ENCODE assay signal across 7 cellular contexts in the genomic region with DNA sequence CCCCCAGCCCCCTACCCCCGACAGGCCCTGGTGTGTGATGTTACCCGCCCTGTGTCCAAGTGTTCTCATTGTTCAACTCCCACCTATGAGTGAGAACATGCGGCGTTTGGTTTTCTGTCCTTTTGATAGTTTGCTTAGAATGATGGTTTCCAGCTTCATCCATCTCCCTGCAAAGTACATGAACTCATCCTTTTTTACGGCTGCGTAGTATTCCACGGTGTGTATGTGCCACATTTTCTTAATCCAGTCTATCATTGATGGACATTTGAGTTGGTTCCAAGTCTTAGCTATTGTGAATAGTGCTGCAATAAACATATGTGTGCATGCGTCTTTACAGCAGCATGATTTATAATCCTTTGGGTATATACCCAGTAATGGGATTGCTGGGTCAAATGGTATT. TPM values are rescaled to one million over a fixed set of nuclear protein-coding genes. Genes with fewer than 3 reads are reported as not detected.
DNase-seq lines count a peak whose midpoint lies in the region; ATAC-seq, FAIRE-seq and TF ChIP-seq lines count a peak whose summit lies in the region.
"Not testable (repeated sequence)": the region's sequence is repeated elsewhere in the genome, so short reads cannot be mapped to it uniquely, and the experiment has no call there.

No MANE protein-coding gene starts in this region.

- not testable (repeated sequence) for ATAC-seq in GM23338, WTC11, K562

- H3K4me1 ChIP-seq in GM23338 (ENCODE audit: insufficient read depth), result peaks cover 12% of the 10 kb centered on the region
- not testable (repeated sequence) for H3K4me1 ChIP-seq in HEK293 (ENCODE audit: control insufficient read depth, insufficient read depth, low read length); K562 (replicated peaks in 1 of 2; ENCODE audit: control insufficient read depth in 2 of 2, insufficient read depth in 2 of 2, low read length in 2 of 2)
- peaks cover 24% of the 10 kb centered on the region for H3K4me1 ChIP-seq in Karpas-422 (ENCODE audit: low read length)

- H3K4me3 Mint-ChIP-seq in GM23338, WTC11, nephron progenitor cell: not testable (repeated sequence)
- H3K4me3 Mint-ChIP-seq in endothelial cell (ENCODE audit: unreplicated experiment), result peak overlapping the region; percentile 52

- not testable (repeated sequence) for H2AFZ ChIP-seq in GM23338; Karpas-422 (ENCODE audit: low read length); K562 (ENCODE audit: low read depth, low read length)

- WGBS in K562 (ENCODE audit: insufficient coverage, low coverage, missing lambda C conversion rate), result 97% methylated on average over 8 of the region's 8 CpGs

- not testable (repeated sequence) for H3K27me3 ChIP-seq in GM23338 (ENCODE audit: insufficient read depth); Karpas-422 (ENCODE audit: low read length); K562 (ENCODE audit: control insufficient read depth in 2 of 2, insufficient read depth in 2 of 2, low read length in 2 of 2)

- H3K36me3 Mint-ChIP-seq in GM23338 (ENCODE audit: low read depth) (peaks cover 100% of the 10 kb centered on the region), WTC11 (peaks cover 95% of the 10 kb centered on the region), endothelial cell (ENCODE audit: low read depth, unreplicated experiment) (peaks cover 34% of the 10 kb centered on the region), nephron progenitor cell (ENCODE audit: low read depth) (peaks cover 85% of the 10 kb centered on the region)

- H3K27me3 Mint-ChIP-seq in GM23338 (ENCODE audit: insufficient read depth, low read depth, poor library complexity), result peaks cover 15% of the 10 kb centered on the region
- H3K27me3 Mint-ChIP-seq in WTC11 (ENCODE audit: low read depth); endothelial cell (ENCODE audit: unreplicated experiment); nephron progenitor cell (ENCODE audit: low read depth, poor library complexity): not testable (repeated sequence)

- POLR2A ChIA-PET in HEK293 (lab: Yijun Ruan, JAX); K562 (lab: Yijun Ruan, JAX): not testable (repeated sequence)
- POLR2A ChIA-PET in WTC11 (lab: Charles Lee), result interaction anchor here (2.5 kb wide), 1 partner anchor 19 kb away, joined by 6 read pairs; no protein-coding TSS in a partner anchor

- H3K4me1 Mint-ChIP-seq in GM23338 (peaks cover 25% of the 10 kb centered on the region), WTC11 (peaks cover 24% of the 10 kb centered on the region), nephron progenitor cell (peaks cover 15% of the 10 kb centered on the region)
- H3K4me1 Mint-ChIP-seq in endothelial cell (ENCODE audit: unreplicated experiment), result not testable (repeated sequence)

- TF ChIP-seq RAD21 in K562 (CRISPR knock-in tag; conservative IDR thresholded peaks at IDR 0.05 in 1 of 2, IDR thresholded peaks at IDR 0.05 in 1 of 2), result not testable (repeated sequence)

- TF ChIP-seq CTCF in GM23338 (conservative IDR thresholded peaks at IDR 0.05; ENCODE audit: low read depth in 2 of 2); HEK293 (tag by site-specific recombination; IDR thresholded peaks at IDR 0.05); WTC11 (IDR thresholded peaks at IDR 0.05); K562 (IDR thresholded peaks at IDR 0.05 in 2 of 3, conservative IDR thresholded peaks at IDR 0.05 in 1 of 3; ENCODE audit: insufficient read depth in 2 of 3, low read depth in 1 of 3, low read length in 3 of 3); endothelial cell (IDR thresholded peaks at IDR 0.05; ENCODE audit: unreplicated experiment); nephron progenitor cell (IDR thresholded peaks at IDR 0.05): not testable (repeated sequence)

- in situ Hi-C loops in K562 (cut with MboI), result not testable (repeated sequence)

- H3K27ac ChIP-seq in GM23338 (ENCODE audit: low read depth) (peak overlapping the region; percentile 80; the same call in 1 of the 2 replicates), Karpas-422 (ENCODE audit: low read length) (peak overlapping the region; percentile 89)
- H3K27ac ChIP-seq in HEK293 (ENCODE audit: extremely low read depth, low read depth, low read length); K562 (ENCODE audit: extremely low read depth, low read depth, low read length): not testable (repeated sequence)

- CTCF ChIA-PET in HEK293 (lab: Yijun Ruan, JAX); WTC11 (lab: Charles Lee); K562 (lab: Yijun Ruan, JAX; ENCODE audit: low intra/inter-chr PET ratio): not testable (repeated sequence)

- not testable (repeated sequence) for H3K9me3 ChIP-seq in HEK293 (ENCODE audit: control insufficient read depth, insufficient read depth, low read depth, low read length); Karpas-422 (ENCODE audit: low read length); K562 (replicated peaks; ENCODE audit: control insufficient read depth, insufficient read depth, low read depth, low read length)

- not testable (repeated sequence) for TF ChIP-seq POLR2A in K562 (conservative IDR thresholded peaks at IDR 0.05)

- peaks cover 67% of the 10 kb centered on the region for H3F3A ChIP-seq in GM23338 (replicated peaks; ENCODE audit: low read depth)

- intact Hi-C loops in K562 (cut with micrococcal nuclease), result not testable (repeated sequence)

- H3K4me3 ChIP-seq in GM23338, result 0 out of 2 replicates have a peak overlapping the region, but pooled peaks have one; percentile 6
- H3K4me3 ChIP-seq in HEK293 (ENCODE audit: low read depth, low read length); Karpas-422 (ENCODE audit: low read length); K562: not testable (repeated sequence)

- not testable (repeated sequence) for BruUV-seq in K562 (replicated peaks; lab: Mats Ljungman, UMichigan)

- not testable (repeated sequence) for H3K9me2 ChIP-seq in GM23338 (ENCODE audit: insufficient read depth); Karpas-422 (replicated peaks; ENCODE audit: insufficient read depth, low read length)

- H3K9me3 Mint-ChIP-seq in GM23338; WTC11; endothelial cell (ENCODE audit: unreplicated experiment); nephron progenitor cell: not testable (repeated sequence)

- H3K4me2 ChIP-seq in GM23338; Karpas-422 (ENCODE audit: low read depth, low read length, poor library complexity, severe bottlenecking); K562 (ENCODE audit: insufficient read depth, low read length): not testable (repeated sequence)

- DNase-seq in GM23338 (ENCODE audit: low spot score); Karpas-422; WTC11 (ENCODE audit: low spot score); K562 (ENCODE audit: extremely low read depth in 1 of 4, low spot score in 3 of 4); endothelial cell (ENCODE audit: low spot score); nephron progenitor cell: not testable (repeated sequence)

- not testable (repeated sequence) for H3K9ac ChIP-seq in Karpas-422 (ENCODE audit: low read length); K562 (ENCODE audit: insufficient read depth in 1 of 2, low read depth in 2 of 2, low read length in 2 of 2)

- H3K79me2 ChIP-seq in GM23338 (replicated peaks; ENCODE audit: insufficient read depth) (peaks cover 72% of the 10 kb centered on the region), Karpas-422 (ENCODE audit: low read length) (peaks cover 27% of the 10 kb centered on the region)
- not testable (repeated sequence) for H3K79me2 ChIP-seq in K562 (ENCODE audit: control insufficient read depth, insufficient read depth, low read length)

- H3K27ac Mint-ChIP-seq in GM23338; endothelial cell (ENCODE audit: unreplicated experiment): not testable (repeated sequence)
- H3K27ac Mint-ChIP-seq in WTC11 (peak overlapping the region; percentile 86; the same call in 1 of the 2 replicates), nephron progenitor cell (peak overlapping the region; percentile 76)

- TF ChIP-seq EP300 in K562 (IDR thresholded peaks at IDR 0.05; ENCODE audit: low read length), result not testable (repeated sequence)

- H4K20me1 ChIP-seq in GM23338 (replicated peaks; ENCODE audit: insufficient read depth), result peaks cover 77% of the 10 kb centered on the region
- H4K20me1 ChIP-seq in Karpas-422 (ENCODE audit: insufficient read depth, low read depth, low read length); K562 (replicated peaks; ENCODE audit: control insufficient read depth, insufficient read depth, low read length): not testable (repeated sequence)

- FAIRE-seq in K562 (lab: Jason Lieb, UNC), result not testable (repeated sequence)

- H3K9me1 ChIP-seq in K562 (ENCODE audit: control insufficient read depth, insufficient read depth, low read length), result not testable (repeated sequence)

- H3K36me3 ChIP-seq in GM23338 (ENCODE audit: insufficient read depth), result peaks cover 87% of the 10 kb centered on the region
- peaks cover 66 to 92% of the 10 kb centered on the region in 2 experiments for H3K36me3 ChIP-seq in HEK293 (ENCODE audit: control insufficient read depth in 2 of 2, insufficient read depth in 1 of 2, low read length in 2 of 2)
- H3K36me3 ChIP-seq in Karpas-422 (ENCODE audit: insufficient read depth, low read length), result peaks cover 47% of the 10 kb centered on the region
- peaks cover 71% of the 10 kb centered on the region; the same call in 2 of the 3 replicates for H3K36me3 ChIP-seq in K562 (ENCODE audit: control insufficient read depth, insufficient read depth, low read length)

RNA-seq across cellular contexts. Expression of gene SEPHS1, which starts 17.1 kb away (rescaled TPM):
- 609 and 662 TPM in 2 replicates for total RNA-seq in GM23338 (2014; rRNA removed; shearing (Covaris generic))
- polyA plus RNA-seq in GM23338 (2016; fragmentation: Nextera tagmentation; extraction: Ambion mirVana) (260 and 274 TPM in 2 replicates), K562 (2011; rRNA removed) (63.4 and 82.8 TPM in 2 replicates), K562 (2014; fragmentation: Illumina TruSeq; extraction: Trizol) (79.9 and 83.2 TPM in 2 replicates), K562 (2014; fragmentation: Nextera tagmentation; extraction: Ambion mirVana) (10 to 100 TPM; 14.7 to 15.9 TPM), K562 (2014; rRNA removed) (48.3 and 48.5 TPM in 2 replicates)
- total RNA-seq in Karpas-422 (2014; rRNA removed; shearing (Covaris generic); ENCODE audit: low replicate concordance), result 70.0 and 81.0 TPM in 2 replicates
- total RNA-seq in WTC11 (2021) (501 to 509 TPM (median 501 TPM) in 3 replicates), K562 (2014; rRNA removed) (35.5 and 35.7 TPM in 2 replicates), K562 (2014; rRNA removed; fragmentation: Illumina TruSeq; extraction: Trizol) (41.8 and 51.1 TPM in 2 replicates), K562 (2015; rRNA removed; fragmentation: Illumina TruSeq; extraction: Trizol) (40.9 TPM in 2 replicates), K562 (2021) (39.9 and 45.3 TPM in 2 replicates), endothelial cell (ENCODE audit: unreplicated experiment) (74.9 TPM)
- 23.7 and 27.5 TPM in 2 replicates for total RNA-seq in K562 (2011; cell fraction: chromatin; rRNA removed; ENCODE audit: low replicate concordance)
- 15.1 and 22.0 TPM in 2 replicates for total RNA-seq in K562 (2011; cell fraction: nucleolus; rRNA removed)
- 25.2 and 36.9 TPM in 2 replicates for total RNA-seq in K562 (2011; cell fraction: nucleoplasm; rRNA removed)
- 32.9 and 42.2 TPM in 2 replicates for polyA plus RNA-seq in K562 (2011; cell fraction: cytosol; rRNA removed)
- polyA plus RNA-seq in K562 (2011; cell fraction: nucleus; rRNA removed), result 29.2 and 32.9 TPM in 2 replicates
- polyA plus RNA-seq in K562 (2012), result 30.0 and 41.3 TPM in 2 replicates
- polyA minus RNA-seq in K562 (2011; rRNA and poly(A)+ RNA removed), result 91.6 and 99.5 TPM in 2 replicates
- polyA minus RNA-seq in K562 (2011; cell fraction: cytosol; rRNA and poly(A)+ RNA removed), result 38.2 and 38.6 TPM in 2 replicates
- 6.6 and 14.6 TPM in 2 replicates for polyA minus RNA-seq in K562 (2011; cell fraction: nucleus; rRNA and poly(A)+ RNA removed)

RNA-seq across cellular contexts. Expression of gene PHYH, which starts 31.1 kb away (rescaled TPM):
- 10.9 and 17.9 TPM in 2 replicates for total RNA-seq in GM23338 (2014; rRNA removed; shearing (Covaris generic))
- polyA plus RNA-seq in GM23338 (2016; fragmentation: Nextera tagmentation; extraction: Ambion mirVana) (25.7 and 29.8 TPM in 2 replicates), K562 (2011; rRNA removed) (5.7 and 6.1 TPM in 2 replicates), K562 (2014; fragmentation: Illumina TruSeq; extraction: Trizol) (5.8 and 6.5 TPM in 2 replicates), K562 (2014; fragmentation: Nextera tagmentation; extraction: Ambion mirVana) (1 to 10 TPM; 6.3 to 6.9 TPM), K562 (2014; rRNA removed) (4.2 and 6.2 TPM in 2 replicates)
- 3.5 and 4.0 TPM in 2 replicates for total RNA-seq in Karpas-422 (2014; rRNA removed; shearing (Covaris generic); ENCODE audit: low replicate concordance)
- total RNA-seq in WTC11 (2021) (22.5 to 35.1 TPM (median 32.0 TPM) in 3 replicates), K562 (2014; rRNA removed) (3.7 and 3.8 TPM in 2 replicates), K562 (2014; rRNA removed; fragmentation: Illumina TruSeq; extraction: Trizol) (4.0 and 4.4 TPM in 2 replicates), K562 (2015; rRNA removed; fragmentation: Illumina TruSeq; extraction: Trizol) (5.4 and 6.1 TPM in 2 replicates), K562 (2021) (4.9 and 5.2 TPM in 2 replicates), endothelial cell (ENCODE audit: unreplicated experiment) (10.2 TPM)
- 2.6 and 4.8 TPM in 2 replicates for total RNA-seq in K562 (2011; cell fraction: chromatin; rRNA removed; ENCODE audit: low replicate concordance)
- 1.1 and 1.8 TPM in 2 replicates for total RNA-seq in K562 (2011; cell fraction: nucleolus; rRNA removed)
- total RNA-seq in K562 (2011; cell fraction: nucleoplasm; rRNA removed), result 2.4 and 2.8 TPM in 2 replicates
- 4.8 and 5.3 TPM in 2 replicates for polyA plus RNA-seq in K562 (2011; cell fraction: cytosol; rRNA removed)
- polyA plus RNA-seq in K562 (2011; cell fraction: nucleus; rRNA removed), result 2.5 and 3.2 TPM in 2 replicates
- polyA plus RNA-seq in K562 (2012), result 7.6 and 14.7 TPM in 2 replicates
- 2.0 and 2.5 TPM in 2 replicates for polyA minus RNA-seq in K562 (2011; rRNA and poly(A)+ RNA removed)
- 1.0 and 2.8 TPM in 2 replicates for polyA minus RNA-seq in K562 (2011; cell fraction: cytosol; rRNA and poly(A)+ RNA removed)
- 0.81 and 1.00 TPM in 2 replicates for polyA minus RNA-seq in K562 (2011; cell fraction: nucleus; rRNA and poly(A)+ RNA removed)
